15 cellular contexts compared by ENCODE assay signal in the genomic region with DNA sequence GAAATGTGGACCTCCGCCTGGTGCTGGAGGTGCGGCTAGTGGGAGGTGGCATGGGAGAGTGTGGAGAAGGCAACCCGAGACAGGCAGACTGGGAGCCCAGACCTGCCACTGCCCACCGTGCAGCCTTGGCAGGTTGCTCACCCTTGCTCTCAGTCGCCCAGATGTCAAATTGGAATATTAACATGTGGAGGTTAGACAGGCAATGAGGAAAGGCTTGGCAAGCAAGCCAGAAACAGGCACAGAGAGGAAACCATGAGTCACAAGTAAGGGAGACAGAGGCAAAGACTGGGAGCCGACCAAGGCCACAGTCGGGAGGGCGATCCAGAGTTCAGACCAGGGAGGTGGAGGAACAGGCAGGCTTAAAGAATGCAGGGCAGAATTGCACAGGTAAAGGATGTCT.
DNase-seq lines count a peak whose midpoint lies in the region; ATAC-seq and TF ChIP-seq lines count a peak whose summit lies in the region.
"Had no signal": no experiment of that assay in that cellular context is flagged by ENCODE, and none has a peak within 500 bp of the region (broad histone marks: within the 10 kb centered on the region; RNA-seq: fewer than 3 reads in every experiment).

No MANE protein-coding gene starts in this region.

- DNase-seq in AG08396 (ENCODE audit: low spot score) (peak; percentile 70), IMR-90 (peak; percentile 65), cardiac fibroblast (ENCODE audit: low read depth in 2 of 2) (peak; percentile 77 to 80), iris pigment epithelial cell (ENCODE audit: low read depth) (peak; percentile 92), GOT3 (lab: John Stamatoyannopoulos, UW) (no peak)
- no peak for DNase-seq in activated T-helper 2 cell treated with anti-CD3 and anti-CD28 coated beads, Interferon-gamma antibody, Interleukin-2, Interleukin-4, amounts not matched to agents 10 μg/mL and 5 μg/mL and 100 μg/mL, durations not matched to agents 14 hours and 24 hours and 36 hours (ENCODE audit: low spot score)
- no peak for DNase-seq in activated CD8-positive, alpha-beta memory T cell treated with anti-CD3 and anti-CD28 coated beads for 24 hours
- DNase-seq: activated naive CD8-positive, alpha-beta T cell treated with anti-CD3 and anti-CD28 coated beads, Interleukin-2, amount 10 ng/mL, durations not matched to agents 7 days and 5 days; DMS79; NCI-H1417 treated with DMSO at 0.1 percent for 48 hours; stimulated activated CD4-positive, alpha-beta T cell treated with anti-CD3 and anti-CD28 coated beads, Interleukin-1b, Interleukin-23, amount 100 ng/mL, for 48 hours had no signal

- H2BK120ac ChIP-seq in IMR-90 (ENCODE audit: low read depth, low read length), result no peak overlapping the region

- H3K4me3 Mint-ChIP-seq in activated T-helper 2 cell treated with anti-CD3 and anti-CD28 coated beads, Interferon-gamma antibody, Interleukin-2, Interleukin-4, amounts not matched to agents 10 μg/mL and 5 μg/mL and 100 μg/mL, durations not matched to agents 14 hours and 24 hours and 36 hours (ENCODE audit: low read depth), result no peak overlapping the region
- H3K4me3 Mint-ChIP-seq: activated naive CD8-positive, alpha-beta T cell treated with anti-CD3 and anti-CD28 coated beads, Interleukin-2, amount 10 ng/mL, durations not matched to agents 7 days and 5 days; mesothelial cell of epicardium had no signal

- TF ChIP-seq POLR2A in IMR-90 (IDR thresholded peaks at IDR 0.05; ENCODE audit: low read depth, low read length), result no peak

- no peak overlapping the region for H4K91ac ChIP-seq in IMR-90 (ENCODE audit: insufficient read depth, low read depth, low read length)

- H3K4ac ChIP-seq in IMR-90 (ENCODE audit: low read depth, low read length), result no peak overlapping the region

- no peak overlapping the region for H2BK15ac ChIP-seq in IMR-90 (ENCODE audit: low read depth, low read length)

- H3K36me3 ChIP-seq in IMR-90 (ENCODE audit: control insufficient read depth, insufficient read depth, low read length), result no peaks in the 10 kb centered on the region
- H3K36me3 ChIP-seq: HAP-1 had no signal

- H2AFZ ChIP-seq in IMR-90 (replicated peaks; ENCODE audit: low read length, poor library complexity), result no peak overlapping the region
- H2AFZ ChIP-seq: parathyroid adenoma had no signal

- POLR2A ChIA-PET in IMR-90 (lab: Charles Lee; ENCODE audit: unreplicated experiment), result no interaction called here

- no peak for TF ChIP-seq RAD21 in IMR-90 (IDR thresholded peaks at IDR 0.05; ENCODE audit: low read length)

- peaks cover 4% of the 10 kb centered on the region for H3K4me1 ChIP-seq in IMR-90 (ENCODE audit: control insufficient read depth, insufficient read depth, low read length)
- H3K4me1 ChIP-seq: HAP-1, parathyroid adenoma had no signal

- no peak overlapping the region for H2BK5ac ChIP-seq in IMR-90 (ENCODE audit: low read depth, low read length, poor library complexity, severe bottlenecking)

- no peak overlapping the region for H3K14ac ChIP-seq in IMR-90 (replicated peaks; ENCODE audit: low read depth, low read length)

- no peak overlapping the region for H2AK5ac ChIP-seq in IMR-90 (ENCODE audit: low read depth, low read length)

- no peak overlapping the region for H3K27ac Mint-ChIP-seq in activated T-helper 2 cell treated with anti-CD3 and anti-CD28 coated beads, Interferon-gamma antibody, Interleukin-2, Interleukin-4, amounts not matched to agents 10 μg/mL and 5 μg/mL and 100 μg/mL, durations not matched to agents 14 hours and 24 hours and 36 hours
- H3K27ac Mint-ChIP-seq: activated naive CD8-positive, alpha-beta T cell treated with anti-CD3 and anti-CD28 coated beads, Interleukin-2, amount 10 ng/mL, durations not matched to agents 7 days and 5 days had no signal

- no peak overlapping the region for H2AK9ac ChIP-seq in IMR-90 (replicated peaks; ENCODE audit: low read depth, low read length, poor library complexity)

- intact Hi-C loops in IMR-90 (cut with micrococcal nuclease), result no loop called here
- intact Hi-C loops in activated T-helper 2 cell treated with anti-CD3 and anti-CD28 coated beads, Interferon-gamma antibody, Interleukin-2, Interleukin-4, amounts not matched to agents 10 μg/mL and 5 μg/mL and 100 μg/mL, durations not matched to agents 14 hours and 24 hours and 36 hours (cut with micrococcal nuclease), result no loop called here

- H3K23ac ChIP-seq in IMR-90 (ENCODE audit: low read depth, low read length), result no peak overlapping the region

- CTCF ChIA-PET in IMR-90 (lab: Yijun Ruan, JAX), result no interaction called here

- no peak overlapping the region for H3K4me2 ChIP-seq in IMR-90 (ENCODE audit: low read depth, low read length)

- H3K4me3 ChIP-seq in IMR-90 (ENCODE audit: insufficient read depth, low read depth, low read length) (no peak overlapping the region), cardiac fibroblast (replicated peaks in 1 of 2; ENCODE audit: low read depth in 2 of 2, low read length in 2 of 2) (no peak overlapping the region)
- H3K4me3 ChIP-seq: HAP-1 had no signal

- H3K79me1 ChIP-seq in IMR-90 (ENCODE audit: low read depth in 1 of 2, low read length in 2 of 2), result no peaks in the 10 kb centered on the region

- no peak overlapping the region for H4K5ac ChIP-seq in IMR-90 (ENCODE audit: low read depth, low read length)

- no peak overlapping the region for H3K56ac ChIP-seq in IMR-90 (ENCODE audit: extremely low read depth, insufficient read depth, low read length)

- H3K9ac ChIP-seq in IMR-90 (ENCODE audit: low read depth, low read length), result no peak overlapping the region
- H3K9ac ChIP-seq: parathyroid adenoma had no signal

- in situ Hi-C loops in IMR-90 (cut with MboI; ENCODE audit: low sequenced_read_pairs), result no loop called here

- dilution Hi-C loops in IMR-90 (cut with HindIII; ENCODE audit: low sequenced_read_pairs, unreplicated experiment), result no loop called here

- WGBS in IMR-90 (ENCODE audit: extremely low coverage in 2 of 2, insufficient read length in 1 of 2), 2 experiments, result no CpG with 5 or more reads among the region's 8 CpGs

- BruUV-seq in IMR-90 (replicated peaks; lab: Mats Ljungman, UMichigan), result no TSS peak

- peaks cover 3% of the 10 kb centered on the region; the same call in 1 of the 2 replicates for H3K9me1 ChIP-seq in IMR-90 (ENCODE audit: insufficient read depth, low read length)

- H3K27ac ChIP-seq in IMR-90 (ENCODE audit: insufficient read depth, low read length), result no peak overlapping the region
- H3K27ac ChIP-seq: parathyroid adenoma had no signal

- H4K20me1 ChIP-seq in IMR-90 (ENCODE audit: insufficient read depth, low read length), result no peaks in the 10 kb centered on the region

- no peak overlapping the region for H3K18ac ChIP-seq in IMR-90 (ENCODE audit: low read depth, low read length)

- H2BK20ac ChIP-seq in IMR-90 (ENCODE audit: low read depth, low read length), result no peak overlapping the region

- no peak overlapping the region for H4K8ac ChIP-seq in IMR-90 (ENCODE audit: low read depth in 2 of 2, low read length in 2 of 2)

- H3K36me3 Mint-ChIP-seq in activated T-helper 2 cell treated with anti-CD3 and anti-CD28 coated beads, Interferon-gamma antibody, Interleukin-2, Interleukin-4, amounts not matched to agents 10 μg/mL and 5 μg/mL and 100 μg/mL, durations not matched to agents 14 hours and 24 hours and 36 hours (ENCODE audit: low read depth), result no peaks in the 10 kb centered on the region
- H3K36me3 Mint-ChIP-seq: activated naive CD8-positive, alpha-beta T cell treated with anti-CD3 and anti-CD28 coated beads, Interleukin-2, amount 10 ng/mL, durations not matched to agents 7 days and 5 days; mesothelial cell of epicardium had no signal

- H3K27me3 Mint-ChIP-seq in activated T-helper 2 cell treated with anti-CD3 and anti-CD28 coated beads, Interferon-gamma antibody, Interleukin-2, Interleukin-4, amounts not matched to agents 10 μg/mL and 5 μg/mL and 100 μg/mL, durations not matched to agents 14 hours and 24 hours and 36 hours (ENCODE audit: low read depth), result peaks cover 4% of the 10 kb centered on the region
- H3K27me3 Mint-ChIP-seq: activated naive CD8-positive, alpha-beta T cell treated with anti-CD3 and anti-CD28 coated beads, Interleukin-2, amount 10 ng/mL, durations not matched to agents 7 days and 5 days had no signal

- no peaks in the 10 kb centered on the region for H3K9me3 ChIP-seq in IMR-90 (ENCODE audit: control insufficient read depth, insufficient read depth, low read length)
- H3K9me3 ChIP-seq: HAP-1 had no signal

- TF ChIP-seq CTCF in IMR-90 (conservative IDR thresholded peaks at IDR 0.05; ENCODE audit: low read depth, low read length) (no peak), cardiac fibroblast (IDR thresholded peaks at IDR 0.05; ENCODE audit: low read depth, low read length) (no peak)

- H3K27me3 ChIP-seq in IMR-90 (ENCODE audit: control insufficient read depth, insufficient read depth, low read length), result no peaks in the 10 kb centered on the region

- ATAC-seq in IMR-90 (ENCODE audit: low read depth), result peak; percentile 63
- no peak for ATAC-seq in HG02938 (IDR thresholded peaks at IDR 0.05; ENCODE audit: unreplicated experiment)

- no peaks in the 10 kb centered on the region for H3K4me1 Mint-ChIP-seq in activated T-helper 2 cell treated with anti-CD3 and anti-CD28 coated beads, Interferon-gamma antibody, Interleukin-2, Interleukin-4, amounts not matched to agents 10 μg/mL and 5 μg/mL and 100 μg/mL, durations not matched to agents 14 hours and 24 hours and 36 hours (ENCODE audit: low read depth)
- H3K4me1 Mint-ChIP-seq: activated naive CD8-positive, alpha-beta T cell treated with anti-CD3 and anti-CD28 coated beads, Interleukin-2, amount 10 ng/mL, durations not matched to agents 7 days and 5 days had no signal

- H3K9me3 Mint-ChIP-seq in activated T-helper 2 cell treated with anti-CD3 and anti-CD28 coated beads, Interferon-gamma antibody, Interleukin-2, Interleukin-4, amounts not matched to agents 10 μg/mL and 5 μg/mL and 100 μg/mL, durations not matched to agents 14 hours and 24 hours and 36 hours, result no peaks in the 10 kb centered on the region
- H3K9me3 Mint-ChIP-seq: activated naive CD8-positive, alpha-beta T cell treated with anti-CD3 and anti-CD28 coated beads, Interleukin-2, amount 10 ng/mL, durations not matched to agents 7 days and 5 days had no signal

TF ChIP-seq in IMR-90, 13 proteins besides CTCF, POLR2A, EP300 and RAD21 (continues in another document):
- TF ChIP-seq, protein P1, sequence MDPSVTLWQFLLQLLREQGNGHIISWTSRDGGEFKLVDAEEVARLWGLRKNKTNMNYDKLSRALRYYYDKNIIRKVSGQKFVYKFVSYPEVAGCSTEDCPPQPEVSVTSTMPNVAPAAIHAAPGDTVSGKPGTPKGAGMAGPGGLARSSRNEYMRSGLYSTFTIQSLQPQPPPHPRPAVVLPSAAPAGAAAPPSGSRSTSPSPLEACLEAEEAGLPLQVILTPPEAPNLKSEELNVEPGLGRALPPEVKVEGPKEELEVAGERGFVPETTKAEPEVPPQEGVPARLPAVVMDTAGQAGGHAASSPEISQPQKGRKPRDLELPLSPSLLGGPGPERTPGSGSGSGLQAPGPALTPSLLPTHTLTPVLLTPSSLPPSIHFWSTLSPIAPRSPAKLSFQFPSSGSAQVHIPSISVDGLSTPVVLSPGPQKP (IDR thresholded peaks at IDR 0.05; ENCODE audit: borderline replicate concordance, low read depth, low read length), result no peak
- TF ChIP-seq FOS (IDR thresholded peaks at IDR 0.05; ENCODE audit: low read depth, low read length), result no peak

Comparison
In these comparisons a context has a peak if more than half of its experiments do, and no peak if none do; other contexts are left out.
1. DNase-seq: peak in AG08396 (single experiment), IMR-90 (single experiment), cardiac fibroblast (2 of 2) and iris pigment epithelial cell (single experiment); none in GOT3 (single experiment), activated T-helper 2 cell treated with anti-CD3 and anti-CD28 coated beads, Interferon-gamma antibody, Interleukin-2, Interleukin-4, amounts not matched to agents 10 μg/mL and 5 μg/mL and 100 μg/mL, durations not matched to agents 14 hours and 24 hours and 36 hours (single experiment) and activated CD8-positive, alpha-beta memory T cell treated with anti-CD3 and anti-CD28 coated beads for 24 hours (single experiment).